In the genomic region with DNA sequence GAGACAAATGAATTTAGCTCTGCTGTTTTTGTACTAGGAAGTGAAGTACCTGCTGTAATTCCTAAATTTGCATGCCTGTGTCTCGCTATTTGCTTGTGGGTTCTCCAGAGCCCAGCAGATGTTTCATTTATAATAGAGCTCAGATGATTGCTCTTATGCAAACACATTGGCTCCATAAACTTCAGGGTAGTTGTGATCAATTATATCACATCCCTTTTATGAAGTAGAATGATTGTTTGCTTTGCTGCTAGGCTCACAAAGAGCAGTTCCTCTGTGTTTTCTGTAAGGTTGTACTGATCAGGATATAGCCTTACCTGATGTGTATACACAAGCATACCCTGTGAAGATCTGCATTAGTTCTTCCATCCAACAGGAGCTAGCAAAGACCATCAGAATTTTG, we compare ENCODE assay signal across 26 cellular contexts.
A peak's percentile ranks its signal among the peaks of the same experiment; 100 is the strongest.
DNase-seq lines count a peak whose midpoint lies in the region; ATAC-seq and TF ChIP-seq lines count a peak whose summit lies in the region.
"Had no signal": no experiment of that assay in that cellular context is flagged by ENCODE, and none has a peak within 500 bp of the region (broad histone marks: within the 10 kb centered on the region; RNA-seq: fewer than 3 reads in every experiment).

No MANE protein-coding gene starts in this region.

- H3K27me3 Mint-ChIP-seq in natural killer cell (ENCODE audit: low read depth in 2 of 2), result no peaks in the 10 kb centered on the region
- H3K27me3 Mint-ChIP-seq: activated CD8-positive, alpha-beta T cell treated with anti-CD3 and anti-CD28 coated beads for 36 hours; CD4-positive, alpha-beta T cell; T-cell had no signal

- DNase-seq in DMS79 (lab: John Stamatoyannopoulos, UW) (peak; percentile 1), DMS79 treated with DMSO at 0.1 percent for 48 hours (lab: John Stamatoyannopoulos, UW) (no peak), NCI-H1930 (lab: John Stamatoyannopoulos, UW) (peak; percentile 83 to 84), NCI-H526 treated with DMSO at 0.1 percent for 48 hours (lab: John Stamatoyannopoulos, UW) (peak; percentile 100), mucosa of descending colon (peak in 1 of 3 donors; percentile 2), middle frontal gyrus (ENCODE audit: extremely low spot score, low spot score) (no peak), thyroid gland (no peak), natural killer cell (no peak)
- DNase-seq: activated CD4-positive, alpha-beta T cell treated with anti-CD3 and anti-CD28 coated beads for 1 hour; activated CD8-positive, alpha-beta T cell treated with anti-CD3 and anti-CD28 coated beads for 36 hours; activated gamma-delta T cell; activated T-cell treated with anti-CD3 and anti-CD28 coated beads, Interleukin-2, amount 50 U/mL, for 1 hour; body of pancreas; CD4-positive, alpha-beta T cell; DND-41; H7; KG1; NCI-H226; psoas muscle; stimulated activated CD8-positive, alpha-beta memory T cell treated with anti-CD3 and anti-CD28 coated beads, Interleukin-4, amount 100 ng/mL, for 48 hours; T-cell; trophoblast cell had no signal

- intact Hi-C loops in mucosa of descending colon (cut with DNase I, micrococcal nuclease), result no loop called here
- intact Hi-C loops in thyroid gland (cut with DNase I), result no loop called here
- intact Hi-C loops in natural killer cell (cut with micrococcal nuclease), result no loop called here

- no peaks in the 10 kb centered on the region for H3K27me3 ChIP-seq in thyroid gland
- H3K27me3 ChIP-seq: body of pancreas, neutrophil, SJSA1 had no signal

- TF ChIP-seq CTCF in mucosa of descending colon (IDR thresholded peaks at IDR 0.05) (no peak), thyroid gland (IDR thresholded peaks at IDR 0.05) (no peak), natural killer cell (IDR thresholded peaks at IDR 0.05) (no peak)

- H3K27ac Mint-ChIP-seq in natural killer cell, result no peak overlapping the region
- H3K27ac Mint-ChIP-seq: activated CD8-positive, alpha-beta T cell treated with anti-CD3 and anti-CD28 coated beads for 36 hours; CD4-positive, alpha-beta T cell; memory B cell; T-cell had no signal

- no peak for TF ChIP-seq POLR2A in thyroid gland (IDR thresholded peaks at IDR 0.05)

- H3K36me3 ChIP-seq in mucosa of descending colon (ENCODE audit: low read depth), result no peaks in the 10 kb centered on the region
- no peaks in the 10 kb centered on the region for H3K36me3 ChIP-seq in thyroid gland
- H3K36me3 ChIP-seq: neutrophil, SJSA1 had no signal

- H3K9me3 ChIP-seq in mucosa of descending colon (no peaks in the 10 kb centered on the region), thyroid gland (no peaks in the 10 kb centered on the region)
- H3K9me3 ChIP-seq: body of pancreas, neutrophil, psoas muscle, SJSA1 had no signal

- no peak overlapping the region for H3K4me3 Mint-ChIP-seq in natural killer cell
- H3K4me3 Mint-ChIP-seq: activated CD8-positive, alpha-beta T cell treated with anti-CD3 and anti-CD28 coated beads for 36 hours; CD4-positive, alpha-beta T cell; memory B cell; T-cell had no signal

- H3K4me1 Mint-ChIP-seq in natural killer cell, result no peaks in the 10 kb centered on the region
- H3K4me1 Mint-ChIP-seq: memory B cell, T-cell had no signal

- H3K27ac ChIP-seq in thyroid gland, result no peak overlapping the region
- H3K27ac ChIP-seq: 22Rv1, body of pancreas, neutrophil, psoas muscle, SJSA1 had no signal

- H3K4me3 ChIP-seq in mucosa of descending colon, result no peak overlapping the region
- H3K4me3 ChIP-seq in thyroid gland (replicated peaks in 1 of 3), result no peak overlapping the region
- H3K4me3 ChIP-seq: body of pancreas, psoas muscle, SJSA1 had no signal

- peak; percentile 66 for ATAC-seq in mucosa of descending colon
- no peak for ATAC-seq in natural killer cell
- ATAC-seq: activated CD8-positive, alpha-beta T cell treated with anti-CD3 and anti-CD28 coated beads for 36 hours; body of pancreas; psoas muscle; T-cell had no signal

- H3K4me1 ChIP-seq in mucosa of descending colon (ENCODE audit: low read depth), result no peaks in the 10 kb centered on the region
- H3K4me1 ChIP-seq in thyroid gland, result no peaks in the 10 kb centered on the region
- H3K4me1 ChIP-seq: body of pancreas, psoas muscle, SJSA1 had no signal

- peaks cover 3 to 12% of the 10 kb centered on the region in 2 donors for H3K9me3 Mint-ChIP-seq in natural killer cell
- H3K9me3 Mint-ChIP-seq: activated CD8-positive, alpha-beta T cell treated with anti-CD3 and anti-CD28 coated beads for 36 hours had no signal

- H3K36me3 Mint-ChIP-seq in natural killer cell, result no peaks in the 10 kb centered on the region
- H3K36me3 Mint-ChIP-seq: memory B cell, T-cell had no signal

- WGBS in thyroid gland, 2 donors, result 56 to 64% methylated on average over 1 of the region's 1 CpG

Comparison
In these comparisons a context has a peak if more than half of its experiments do, and no peak if none do; other contexts are left out.
1. DNase-seq: peak in DMS79 (single experiment), NCI-H1930 (2 of 2) and NCI-H526 treated with DMSO at 0.1 percent for 48 hours (single experiment); none in DMS79 treated with DMSO at 0.1 percent for 48 hours (single experiment), middle frontal gyrus (single experiment), thyroid gland (0 of 2) and natural killer cell (single experiment).